In genomic region chr10:48604039-48604407, GRCh38 we compare ENCODE assay signal across 11 cellular contexts. TPM values are rescaled to one million over a fixed set of nuclear protein-coding genes. Genes with fewer than 3 reads are reported as not detected.
DNase-seq lines count a peak whose midpoint lies in the region; ATAC-seq and TF ChIP-seq lines count a peak whose summit lies in the region.
"Had no signal": no experiment of that assay in that cellular context is flagged by ENCODE, and none has a peak within 500 bp of the region (broad histone marks: within the 10 kb centered on the region; RNA-seq: fewer than 3 reads in every experiment).

No MANE protein-coding gene starts in this region.

- H3K9me3 ChIP-seq in MM.1S (replicated peaks; ENCODE audit: insufficient read depth, low read length): no peaks in the 10 kb centered on the region

- H2AFZ ChIP-seq in ACC112 (ENCODE audit: low read length, unreplicated experiment): peak overlapping the region; percentile 47
- H2AFZ ChIP-seq in MM.1S (ENCODE audit: low read length): peak overlapping the region; percentile 100

- peaks cover 4% of the 10 kb centered on the region for H3K4me1 Mint-ChIP-seq in nephron progenitor cell
- no peaks in the 10 kb centered on the region for H3K4me1 Mint-ChIP-seq in T-helper 2 cell treated with Interferon-gamma antibody and Interleukin-4, amounts not matched to agents 5 μg/mL and 100 μg/mL, for 36 hours (ENCODE audit: low read depth)

- H3K27ac ChIP-seq in ACC112 (ENCODE audit: low read depth, low read length) (no peak overlapping the region), MM.1S (ENCODE audit: low read length) (no peak overlapping the region)

- no peaks in the 10 kb centered on the region; the same call in 1 of the 2 replicates for H3K36me3 ChIP-seq in ACC112 (ENCODE audit: insufficient read depth, low read length)
- no peaks in the 10 kb centered on the region for H3K36me3 ChIP-seq in MM.1S (replicated peaks; ENCODE audit: insufficient read depth, low read length)

- H3K27me3 ChIP-seq in ACC112 (ENCODE audit: insufficient read depth, low read length): no peaks in the 10 kb centered on the region
- H3K27me3 ChIP-seq in MM.1S (replicated peaks; ENCODE audit: insufficient read depth, low read length): no peaks in the 10 kb centered on the region

- H3F3A ChIP-seq in MM.1S (ENCODE audit: insufficient read depth, low read length): no peaks in the 10 kb centered on the region

- ATAC-seq in HG03159 (IDR thresholded peaks at IDR 0.05; ENCODE audit: unreplicated experiment): no peak

- no peaks in the 10 kb centered on the region for H4K20me1 ChIP-seq in MM.1S (ENCODE audit: insufficient read depth, low read length)

- no peak for TF ChIP-seq CTCF in MM.1S (IDR thresholded peaks at IDR 0.05; ENCODE audit: low read length)
- no peak for TF ChIP-seq CTCF in nephron progenitor cell (IDR thresholded peaks at IDR 0.05)
- no peak for TF ChIP-seq CTCF in GM13976 (IDR thresholded peaks at IDR 0.05; ENCODE audit: borderline replicate concordance, control extremely low read depth, extremely low read depth, insufficient read depth, missing control alignments)

- H3K27me3 Mint-ChIP-seq in nephron progenitor cell (ENCODE audit: low read depth, poor library complexity): peaks cover 69% of the 10 kb centered on the region
- H3K27me3 Mint-ChIP-seq in T-helper 2 cell treated with Interferon-gamma antibody and Interleukin-4, amounts not matched to agents 5 μg/mL and 100 μg/mL, for 36 hours (ENCODE audit: low read depth): peaks cover 37% of the 10 kb centered on the region

- H3K4me3 Mint-ChIP-seq in nephron progenitor cell: peak overlapping the region; percentile 77
- no peak overlapping the region for H3K4me3 Mint-ChIP-seq in T-helper 2 cell treated with Interferon-gamma antibody and Interleukin-4, amounts not matched to agents 5 μg/mL and 100 μg/mL, for 36 hours
- H3K4me3 Mint-ChIP-seq: activated CD4-positive, alpha-beta T cell treated with anti-CD3 and anti-CD28 coated beads, Interleukin-2, amount 10 ng/mL, durations not matched to agents 7 days and 5 days had no signal

- peak overlapping the region; percentile 58; the same call in 1 of the 2 replicates for H3K9ac ChIP-seq in MM.1S (ENCODE audit: low read length)

- H3K4me1 ChIP-seq in ACC112 (ENCODE audit: control insufficient read depth, insufficient read depth, low read length, unreplicated experiment) (peaks cover 69% of the 10 kb centered on the region), MM.1S (ENCODE audit: low read length) (peaks cover 15% of the 10 kb centered on the region)

- peak overlapping the region; percentile 96 for H3K4me3 ChIP-seq in ACC112 (ENCODE audit: low read depth, low read length)
- H3K4me3 ChIP-seq in MM.1S (ENCODE audit: low read length): peak overlapping the region; percentile 94

- in situ Hi-C loops in GM13976 (cut with MboI; ENCODE audit: low sequenced_read_pairs, unreplicated experiment): no loop called here

- peak overlapping the region; percentile 100 for H3K4me2 ChIP-seq in MM.1S (ENCODE audit: low read depth, low read length)

- DNase-seq in MM.1S (no peak), dermis blood vessel endothelial cell (peak; percentile 23), nephron progenitor cell (no peak), iPS-NIHi11 (ENCODE audit: low spot score) (no peak), GM13976 (ENCODE audit: low spot score) (no peak)
- DNase-seq in T-helper 2 cell treated with Interferon-gamma antibody and Interleukin-4, amounts not matched to agents 5 μg/mL and 100 μg/mL, for 36 hours (ENCODE audit: low spot score): no peak
- DNase-seq: activated CD4-positive, alpha-beta T cell treated with anti-CD3 and anti-CD28 coated beads, Interleukin-2, amount 10 ng/mL, durations not matched to agents 7 days and 5 days; NCI-H2029 had no signal

- H3K79me2 ChIP-seq in ACC112 (ENCODE audit: control insufficient read depth, insufficient read depth, low read length, unreplicated experiment): peaks cover 59% of the 10 kb centered on the region
- H3K79me2 ChIP-seq in MM.1S (ENCODE audit: low read length): no peaks in the 10 kb centered on the region

- no peaks in the 10 kb centered on the region for H3K36me3 Mint-ChIP-seq in nephron progenitor cell (ENCODE audit: low read depth)
- no peaks in the 10 kb centered on the region for H3K36me3 Mint-ChIP-seq in T-helper 2 cell treated with Interferon-gamma antibody and Interleukin-4, amounts not matched to agents 5 μg/mL and 100 μg/mL, for 36 hours (ENCODE audit: low read depth)
- H3K36me3 Mint-ChIP-seq: activated naive CD4-positive, alpha-beta T cell treated with anti-CD3 and anti-CD28 coated beads, Interleukin-2, amount 50 U/mL, for 72 hours had no signal

- no peaks in the 10 kb centered on the region for H3K9me2 ChIP-seq in MM.1S (replicated peaks; ENCODE audit: insufficient read depth, low read length)

- H3K9me3 Mint-ChIP-seq in nephron progenitor cell: no peaks in the 10 kb centered on the region
- no peaks in the 10 kb centered on the region for H3K9me3 Mint-ChIP-seq in T-helper 2 cell treated with Interferon-gamma antibody and Interleukin-4, amounts not matched to agents 5 μg/mL and 100 μg/mL, for 36 hours
- H3K9me3 Mint-ChIP-seq: activated CD4-positive, alpha-beta T cell treated with anti-CD3 and anti-CD28 coated beads, Interleukin-2, amount 10 ng/mL, durations not matched to agents 7 days and 5 days; activated naive CD4-positive, alpha-beta T cell treated with anti-CD3 and anti-CD28 coated beads, Interleukin-2, amount 50 U/mL, for 72 hours had no signal

- no peak overlapping the region for H3K27ac Mint-ChIP-seq in nephron progenitor cell
- H3K27ac Mint-ChIP-seq in T-helper 2 cell treated with Interferon-gamma antibody and Interleukin-4, amounts not matched to agents 5 μg/mL and 100 μg/mL, for 36 hours: no peak overlapping the region
- H3K27ac Mint-ChIP-seq: activated CD4-positive, alpha-beta T cell treated with anti-CD3 and anti-CD28 coated beads, Interleukin-2, amount 10 ng/mL, durations not matched to agents 7 days and 5 days; activated naive CD4-positive, alpha-beta T cell treated with anti-CD3 and anti-CD28 coated beads, Interleukin-2, amount 50 U/mL, for 72 hours had no signal

RNA-seq across cellular contexts. Expression of gene ARHGAP22, which starts 0.8 kb away (rescaled TPM):
- total RNA-seq in dermis blood vessel endothelial cell: 8.3 and 19.0 TPM in 2 replicates
- total RNA-seq: activated CD4-positive, alpha-beta T cell treated with anti-CD3 and anti-CD28 coated beads, Interleukin-2, amount 10 ng/mL, durations not matched to agents 7 days and 5 days; activated naive CD4-positive, alpha-beta T cell treated with anti-CD3 and anti-CD28 coated beads, Interleukin-2, amount 50 U/mL, for 72 hours had no signal
